ENCODE assay signal across 25 cellular contexts in genomic region chr3:137304313-137305056, GRCh38.
DNase-seq lines count a peak whose midpoint lies in the region; ATAC-seq, FAIRE-seq and TF ChIP-seq lines count a peak whose summit lies in the region.
"Had no signal": no experiment of that assay in that cellular context is flagged by ENCODE, and none has a peak within 500 bp of the region (broad histone marks: within the 10 kb centered on the region; RNA-seq: fewer than 3 reads in every experiment).

No MANE protein-coding gene starts in this region.

- H3K79me2 ChIP-seq in keratinocyte (ENCODE audit: control insufficient read depth, insufficient read depth, low read length): no peaks in the 10 kb centered on the region

- no peaks in the 10 kb centered on the region for H3K27me3 ChIP-seq in NT2/D1 (ENCODE audit: insufficient read depth, insufficient read length)
- no peaks in the 10 kb centered on the region for H3K27me3 ChIP-seq in keratinocyte (ENCODE audit: control insufficient read depth, extremely low read depth, insufficient read depth, low read length)
- H3K27me3 ChIP-seq: ascending aorta, gastroesophageal sphincter, left lung, thyroid gland had no signal

- H3K36me3 ChIP-seq in NT2/D1 (ENCODE audit: insufficient read depth, insufficient read length, low read length) (no peaks in the 10 kb centered on the region), keratinocyte (ENCODE audit: control insufficient read depth in 2 of 2, extremely low read depth in 1 of 2, insufficient read depth in 2 of 2, low read length in 2 of 2) (no peaks in the 10 kb centered on the region)
- H3K36me3 ChIP-seq: ascending aorta, gastroesophageal sphincter, left lung, thyroid gland had no signal

- H4K20me1 ChIP-seq in keratinocyte (ENCODE audit: control insufficient read depth, extremely low read depth, insufficient read depth, low read length): no peaks in the 10 kb centered on the region

- in situ Hi-C loops in Caki2 (cut with HindIII; ENCODE audit: low pct_unique_long_range_greater_than_20kb, low sequenced_read_pairs): no loop called here

- H3K4me1 ChIP-seq in NT2/D1 (ENCODE audit: insufficient read depth, insufficient read length) (no peaks in the 10 kb centered on the region), keratinocyte (ENCODE audit: control insufficient read depth, extremely low read depth, insufficient read depth, low read length) (no peaks in the 10 kb centered on the region)
- H3K4me1 ChIP-seq: ascending aorta, gastroesophageal sphincter, left lung, thyroid gland had no signal

- dilution Hi-C loops in keratinocyte (cut with MboI; ENCODE audit: extremely low pct_ligation_motif_present, low sequenced_read_pairs): no loop called here

- no peak for FAIRE-seq in keratinocyte (lab: Jason Lieb, UNC)

- H2AFZ ChIP-seq in keratinocyte (ENCODE audit: control insufficient read depth, low read length): no peak overlapping the region

- no peak overlapping the region for H3K4me2 ChIP-seq in keratinocyte (ENCODE audit: control insufficient read depth, extremely low read depth, insufficient read depth, low read depth, low read length)

- no peaks in the 10 kb centered on the region for H3K9me1 ChIP-seq in keratinocyte (ENCODE audit: control insufficient read depth, extremely low read depth, insufficient read depth, low read length)

- H3K9me3 ChIP-seq in NT2/D1 (ENCODE audit: insufficient read depth, low read length) (peaks cover 10% of the 10 kb centered on the region), keratinocyte (ENCODE audit: control insufficient read depth, low read depth, low read length) (no peaks in the 10 kb centered on the region)
- H3K9me3 ChIP-seq: ascending aorta, thyroid gland had no signal

- ATAC-seq in GM18498 (IDR thresholded peaks at IDR 0.05; ENCODE audit: unreplicated experiment): no peak
- ATAC-seq: gastroesophageal sphincter; left lung; stimulated activated naive CD8-positive, alpha-beta T cell treated with anti-CD3 and anti-CD28 coated beads, Interleukin-15, amount 100 ng/mL, for 72 hours; T-cell had no signal

- H3K4me3 ChIP-seq in NT2/D1 (ENCODE audit: insufficient read length, low read depth): no peak overlapping the region
- no peak overlapping the region for H3K4me3 ChIP-seq in keratinocyte (ENCODE audit: control insufficient read depth in 2 of 3, extremely low read depth in 1 of 3, insufficient read depth in 2 of 3, low read depth in 1 of 3, low read length in 3 of 3)
- no peak overlapping the region for H3K4me3 ChIP-seq in foreskin fibroblast (ENCODE audit: low read depth in 1 of 2, low read length in 2 of 2)
- H3K4me3 ChIP-seq: ascending aorta, gastroesophageal sphincter, left lung, thyroid gland had no signal

- peak; percentile 14 for DNase-seq in DMS79 treated with DMSO at 0.1 percent for 48 hours (lab: John Stamatoyannopoulos, UW)
- DNase-seq in DMS79 (lab: John Stamatoyannopoulos, UW): no peak
- peak; percentile 3 for DNase-seq in Caki2 (ENCODE audit: low read depth)
- DNase-seq in NT2/D1 (ENCODE audit: low read depth, low spot score): peak; percentile 18
- DNase-seq in keratinocyte (ENCODE audit: low read depth, low spot score): no peak
- DNase-seq in cerebellar nuclear complex (lab: John Stamatoyannopoulos, UW): no peak
- no peak for DNase-seq in foreskin fibroblast
- DNase-seq: activated naive CD8-positive, alpha-beta T cell treated with anti-CD3 and anti-CD28 coated beads for 36 hours; activated T-cell treated with anti-CD3 and anti-CD28 coated beads for 4 hours; CD8-positive, alpha-beta memory T cell; hippocampal formation; Karpas-422; MV-4-11; NCI-H1694 treated with DMSO at 0.1 percent for 48 hours; NCI-H2227 treated with DMSO at 0.1 percent for 48 hours; NCI-H526 treated with DMSO at 0.1 percent for 48 hours; stimulated activated naive CD8-positive, alpha-beta T cell treated with anti-CD3 and anti-CD28 coated beads, Interleukin-15, amount 100 ng/mL, for 72 hours; T-cell; thyroid gland had no signal

- no peak overlapping the region for H3K27ac ChIP-seq in keratinocyte (ENCODE audit: control insufficient read depth, insufficient read depth, low read length)
- H3K27ac ChIP-seq: ascending aorta, gastroesophageal sphincter, HL-60, left lung, RWPE1, thyroid gland had no signal

- H3K9ac ChIP-seq in NT2/D1 (ENCODE audit: insufficient read length, low read depth) (no peak overlapping the region), keratinocyte (ENCODE audit: control insufficient read depth, extremely low read depth, insufficient read depth, low read length) (no peak overlapping the region)

- TF ChIP-seq CTCF in keratinocyte (optimal IDR thresholded peaks at IDR 0.05 in 1 of 3, IDR thresholded peaks at IDR 0.05 in 1 of 3, conservative IDR thresholded peaks at IDR 0.05 in 1 of 3; ENCODE audit: extremely low read depth in 1 of 3, insufficient read depth in 2 of 3, low read length in 3 of 3) (peak; percentile 7 to 23 (median 9)), foreskin fibroblast (IDR thresholded peaks at IDR 0.05; ENCODE audit: low read depth, low read length) (no peak)

Comparison
In these comparisons a context has a peak if more than half of its experiments do, and no peak if none do; other contexts are left out.
1. DNase-seq: peak in DMS79 treated with DMSO at 0.1 percent for 48 hours (single experiment), Caki2 (single experiment) and NT2/D1 (single experiment); none in DMS79 (single experiment), keratinocyte (single experiment), cerebellar nuclear complex (0 of 2) and foreskin fibroblast (0 of 2).